1 cellular context compared by ENCODE assay signal in genomic region chr3:15401936-15402335, GRCh38.
TF ChIP-seq lines count a peak whose summit lies in the region.

No MANE protein-coding gene starts in this region.

TF ChIP-seq in K562, 482 proteins besides CTCF, POLR2A, EP300 and RAD21:
- TF ChIP-seq RERE (CRISPR knock-in tag; IDR thresholded peaks at IDR 0.05; ENCODE audit: borderline replicate concordance) (no peak), ZNF436 (CRISPR knock-in tag; IDR thresholded peaks at IDR 0.05) (no peak), ZNF696 (CRISPR knock-in tag; conservative IDR thresholded peaks at IDR 0.05) (no peak), CBX8 (IDR thresholded peaks at IDR 0.05; ENCODE audit: borderline replicate concordance, extremely low read depth, low read depth, low read length, poor library complexity, severe bottlenecking) (no peak), FOSL1 (tag; conservative IDR thresholded peaks at IDR 0.05) (no peak), ZNF354B (CRISPR knock-in tag; IDR thresholded peaks at IDR 0.05) (no peak), BACH1 (tag; IDR thresholded peaks at IDR 0.05) (no peak), RFX7 (CRISPR knock-in tag; IDR thresholded peaks at IDR 0.05) (no peak), POLR2B (IDR thresholded peaks at IDR 0.05; ENCODE audit: low read depth, partially characterized antibody) (no peak), GTF2F1 (IDR thresholded peaks at IDR 0.05; ENCODE audit: low read depth, low read length) (no peak), KLF6 (CRISPR knock-in tag; IDR thresholded peaks at IDR 0.05; ENCODE audit: borderline replicate concordance) (no peak), MLLT1 (IDR thresholded peaks at IDR 0.05) (no peak), ZNF140 (CRISPR knock-in tag; IDR thresholded peaks at IDR 0.05) (no peak), C11orf30 (IDR thresholded peaks at IDR 0.05; ENCODE audit: low read depth) (no peak), ZNF232 (CRISPR knock-in tag; IDR thresholded peaks at IDR 0.05) (no peak), CHCHD3 (CRISPR knock-in tag; IDR thresholded peaks at IDR 0.05) (no peak)
